In the genomic region with DNA sequence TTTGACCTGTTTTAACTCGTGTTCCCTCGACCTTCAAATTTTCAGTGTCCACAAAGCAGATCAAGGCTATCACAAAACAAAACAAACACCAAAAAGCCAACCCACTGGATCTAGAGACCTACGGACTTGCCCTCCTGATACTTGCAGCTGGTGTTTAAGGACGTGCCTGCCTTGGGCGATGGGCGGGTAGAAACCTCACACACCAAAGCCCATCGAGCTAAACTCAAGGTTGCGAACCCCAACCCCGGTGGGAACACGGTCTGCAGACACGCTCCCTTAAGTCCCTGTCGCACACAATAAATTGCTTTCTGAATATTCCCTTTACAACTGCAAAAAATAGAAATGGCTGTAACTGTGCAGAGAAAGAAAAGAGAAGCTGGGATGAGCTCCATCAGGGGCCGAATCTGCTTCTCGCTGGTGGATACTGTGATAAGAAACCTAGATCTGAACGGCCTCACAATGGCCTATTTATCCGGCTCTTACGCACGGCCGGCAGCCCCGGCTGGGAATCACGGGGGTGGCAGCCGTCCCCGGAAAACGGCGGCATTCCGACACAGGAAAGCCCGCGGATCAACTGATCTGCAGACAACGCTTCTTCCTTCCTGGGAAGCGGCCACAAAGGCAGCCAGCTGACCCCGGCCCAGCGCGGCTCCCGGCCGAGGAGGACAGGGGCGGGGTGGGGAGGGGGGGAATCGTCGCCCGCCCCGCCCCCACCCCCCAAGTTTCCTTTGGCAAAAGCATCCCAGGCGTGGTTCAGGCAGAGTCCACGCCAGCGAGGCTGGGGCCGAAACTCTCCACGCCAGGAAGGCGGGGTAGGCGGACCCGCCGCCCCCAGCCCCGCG, we compare ENCODE assay signal across 8 cellular contexts.
A peak's percentile ranks its signal among the peaks of the same experiment; 100 is the strongest.
DNase-seq lines count a peak whose midpoint lies in the region; ATAC-seq and TF ChIP-seq lines count a peak whose summit lies in the region.

No MANE protein-coding gene starts in this region.

- no peaks in the 10 kb centered on the region for H3K27me3 ChIP-seq in Loucy (ENCODE audit: insufficient read depth, low read length, poor library complexity, severe bottlenecking)
- H3K27me3 ChIP-seq in neural progenitor cell: peaks cover 37% of the 10 kb centered on the region
- no peaks in the 10 kb centered on the region for H3K27me3 ChIP-seq in WERI-Rb-1 (ENCODE audit: insufficient read depth, low read depth, severe bottlenecking)

- intact Hi-C loops in head of caudate nucleus (cut with DNase I): loop anchor here (10.0 kb wide), 1 partner anchor 334 kb away; the partner anchor contains the start of gene MAP3K1

- peak; percentile 23 to 38 for ATAC-seq in activated naive CD4-positive, alpha-beta T cell treated with anti-CD3 and anti-CD28 coated beads, Interleukin-2, amount 50 U/mL, for 72 hours

- no peaks in the 10 kb centered on the region for H3K9me2 ChIP-seq in Loucy (replicated peaks; ENCODE audit: low read depth, low read length)

- peak overlapping the region; percentile 86 for H3K4me3 Mint-ChIP-seq in neural progenitor cell

- H3K27me3 Mint-ChIP-seq in neural progenitor cell (ENCODE audit: insufficient read depth, low read depth): peaks cover 2% of the 10 kb centered on the region

- H3K27ac ChIP-seq in neural progenitor cell: no peak overlapping the region
- no peak overlapping the region for H3K27ac ChIP-seq in WERI-Rb-1

- H3K4me3 ChIP-seq in Loucy (ENCODE audit: low read length, poor library complexity, severe bottlenecking) (peak overlapping the region; percentile 66), neural progenitor cell (peak overlapping the region; percentile 64), WERI-Rb-1 (ENCODE audit: low read depth, low read length) (no peak overlapping the region)

- H3K27ac Mint-ChIP-seq in activated naive CD4-positive, alpha-beta T cell treated with anti-CD3 and anti-CD28 coated beads, Interleukin-2, amount 50 U/mL, for 72 hours: peak overlapping the region; percentile 37 to 65
- H3K27ac Mint-ChIP-seq in neural progenitor cell: peak overlapping the region; percentile 13

- H3K4me2 ChIP-seq in Loucy (ENCODE audit: low read depth, low read length, poor library complexity, severe bottlenecking) (peak overlapping the region; percentile 60), neural progenitor cell (peak overlapping the region; percentile 96)

- peaks cover 0 to 5% of the 10 kb centered on the region in 2 donors for H3K9me3 Mint-ChIP-seq in activated naive CD4-positive, alpha-beta T cell treated with anti-CD3 and anti-CD28 coated beads, Interleukin-2, amount 50 U/mL, for 72 hours
- no peaks in the 10 kb centered on the region for H3K9me3 Mint-ChIP-seq in neural progenitor cell

- H3K4me1 Mint-ChIP-seq in neural progenitor cell: peaks cover 42% of the 10 kb centered on the region

- DNase-seq in stimulated activated CD4-positive, alpha-beta T cell treated with anti-CD3 and anti-CD28 coated beads, Interleukin-15, amount 100 ng/mL, for 24 hours: peak; percentile 32
- DNase-seq in stimulated activated CD4-positive, alpha-beta T cell treated with anti-CD3 and anti-CD28 coated beads, Interleukin-4, amount 100 ng/mL, for 4 hours: no peak
- peak in 1 of 2 donors; percentile 16 for DNase-seq in activated naive CD4-positive, alpha-beta T cell treated with anti-CD3 and anti-CD28 coated beads, Interleukin-2, amount 50 U/mL, for 72 hours (ENCODE audit: low spot score in 2 of 2)
- DNase-seq in head of caudate nucleus (peak; percentile 29 to 85 (median 72)), neural progenitor cell (ENCODE audit: low spot score) (peak; percentile 87), GM19240 (ENCODE audit: insufficient read length, low spot score) (no peak), WERI-Rb-1 (no peak)

- H4K20me1 ChIP-seq in Loucy (ENCODE audit: insufficient read depth, low read length, poor library complexity, severe bottlenecking) (no peaks in the 10 kb centered on the region), neural progenitor cell (ENCODE audit: low read depth) (no peaks in the 10 kb centered on the region)

- peak overlapping the region; percentile 84 for H2AFZ ChIP-seq in Loucy (ENCODE audit: low read length)
- peak overlapping the region; percentile 97 for H2AFZ ChIP-seq in neural progenitor cell (replicated peaks)

- H3K4me1 ChIP-seq in Loucy (ENCODE audit: insufficient read depth, low read length, poor library complexity, severe bottlenecking) (no peaks in the 10 kb centered on the region), neural progenitor cell (peaks cover 15% of the 10 kb centered on the region)

- H3K36me3 ChIP-seq in Loucy (ENCODE audit: insufficient read depth, low read length) (no peaks in the 10 kb centered on the region), neural progenitor cell (no peaks in the 10 kb centered on the region), WERI-Rb-1 (no peaks in the 10 kb centered on the region)

- H3K9me3 ChIP-seq in Loucy (ENCODE audit: insufficient read depth, low read depth, low read length) (no peaks in the 10 kb centered on the region), neural progenitor cell (ENCODE audit: low read depth) (no peaks in the 10 kb centered on the region), WERI-Rb-1 (ENCODE audit: severe bottlenecking) (no peaks in the 10 kb centered on the region)

- no peaks in the 10 kb centered on the region for H3F3A ChIP-seq in Loucy (ENCODE audit: low read depth)
- peaks cover 9% of the 10 kb centered on the region for H3F3A ChIP-seq in neural progenitor cell (ENCODE audit: low read depth)

- H3K36me3 Mint-ChIP-seq in activated naive CD4-positive, alpha-beta T cell treated with anti-CD3 and anti-CD28 coated beads, Interleukin-2, amount 50 U/mL, for 72 hours: no peaks in the 10 kb centered on the region
- H3K36me3 Mint-ChIP-seq in neural progenitor cell: no peaks in the 10 kb centered on the region

- TF ChIP-seq CTCF in Loucy (conservative IDR thresholded peaks at IDR 0.05; ENCODE audit: low read length) (no peak), neural progenitor cell (IDR thresholded peaks at IDR 0.05) (no peak), WERI-Rb-1 (IDR thresholded peaks at IDR 0.05; ENCODE audit: low read depth, low read length) (no peak)

- no peaks in the 10 kb centered on the region for H3K79me2 ChIP-seq in Loucy (ENCODE audit: insufficient read depth, low read length)
- no peaks in the 10 kb centered on the region for H3K79me2 ChIP-seq in neural progenitor cell (ENCODE audit: low read depth)

- peak overlapping the region; percentile 20 for H3K9ac ChIP-seq in Loucy (ENCODE audit: low read depth, low read length, poor library complexity, severe bottlenecking)
- no peak overlapping the region for H3K9ac ChIP-seq in neural progenitor cell

Comparison
In these comparisons a context has a peak if more than half of its experiments do, and no peak if none do; other contexts are left out.
1. DNase-seq: peak in stimulated activated CD4-positive, alpha-beta T cell treated with anti-CD3 and anti-CD28 coated beads, Interleukin-15, amount 100 ng/mL, for 24 hours (single experiment), head of caudate nucleus (42 of 42) and neural progenitor cell (single experiment); none in stimulated activated CD4-positive, alpha-beta T cell treated with anti-CD3 and anti-CD28 coated beads, Interleukin-4, amount 100 ng/mL, for 4 hours (0 of 2), GM19240 (single experiment) and WERI-Rb-1 (single experiment).